ENCODE assay signal across 1 cellular context in the genomic region with DNA sequence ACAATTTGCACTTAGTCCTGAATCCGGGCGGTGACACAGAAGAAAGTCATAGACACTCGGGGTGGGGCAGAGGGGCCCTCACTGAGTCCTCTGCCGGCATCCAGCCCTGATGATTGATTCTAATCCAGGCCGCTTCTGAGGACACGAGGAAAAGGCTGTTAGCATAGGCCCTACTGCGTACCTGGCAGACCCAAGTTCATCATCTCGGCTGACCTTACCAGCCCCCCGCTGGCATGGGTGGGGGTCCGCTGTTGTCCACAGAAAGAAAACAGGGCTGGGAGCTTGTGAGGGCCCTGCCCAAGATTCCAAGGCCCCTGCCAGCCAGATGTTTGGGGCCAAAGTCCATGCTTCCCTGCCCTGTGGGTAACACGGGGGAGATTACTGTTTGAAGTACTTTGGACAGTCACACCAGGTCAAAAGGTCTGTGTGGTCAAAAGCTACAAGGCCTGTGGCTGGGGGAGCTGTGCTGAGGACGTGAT.
TF ChIP-seq lines count a peak whose summit lies in the region.

No MANE protein-coding gene starts in this region.

TF ChIP-seq in HepG2, 621 proteins besides CTCF, POLR2A, EP300 and RAD21 (continued from another document and continues in another):
- TF ChIP-seq, protein P1, sequence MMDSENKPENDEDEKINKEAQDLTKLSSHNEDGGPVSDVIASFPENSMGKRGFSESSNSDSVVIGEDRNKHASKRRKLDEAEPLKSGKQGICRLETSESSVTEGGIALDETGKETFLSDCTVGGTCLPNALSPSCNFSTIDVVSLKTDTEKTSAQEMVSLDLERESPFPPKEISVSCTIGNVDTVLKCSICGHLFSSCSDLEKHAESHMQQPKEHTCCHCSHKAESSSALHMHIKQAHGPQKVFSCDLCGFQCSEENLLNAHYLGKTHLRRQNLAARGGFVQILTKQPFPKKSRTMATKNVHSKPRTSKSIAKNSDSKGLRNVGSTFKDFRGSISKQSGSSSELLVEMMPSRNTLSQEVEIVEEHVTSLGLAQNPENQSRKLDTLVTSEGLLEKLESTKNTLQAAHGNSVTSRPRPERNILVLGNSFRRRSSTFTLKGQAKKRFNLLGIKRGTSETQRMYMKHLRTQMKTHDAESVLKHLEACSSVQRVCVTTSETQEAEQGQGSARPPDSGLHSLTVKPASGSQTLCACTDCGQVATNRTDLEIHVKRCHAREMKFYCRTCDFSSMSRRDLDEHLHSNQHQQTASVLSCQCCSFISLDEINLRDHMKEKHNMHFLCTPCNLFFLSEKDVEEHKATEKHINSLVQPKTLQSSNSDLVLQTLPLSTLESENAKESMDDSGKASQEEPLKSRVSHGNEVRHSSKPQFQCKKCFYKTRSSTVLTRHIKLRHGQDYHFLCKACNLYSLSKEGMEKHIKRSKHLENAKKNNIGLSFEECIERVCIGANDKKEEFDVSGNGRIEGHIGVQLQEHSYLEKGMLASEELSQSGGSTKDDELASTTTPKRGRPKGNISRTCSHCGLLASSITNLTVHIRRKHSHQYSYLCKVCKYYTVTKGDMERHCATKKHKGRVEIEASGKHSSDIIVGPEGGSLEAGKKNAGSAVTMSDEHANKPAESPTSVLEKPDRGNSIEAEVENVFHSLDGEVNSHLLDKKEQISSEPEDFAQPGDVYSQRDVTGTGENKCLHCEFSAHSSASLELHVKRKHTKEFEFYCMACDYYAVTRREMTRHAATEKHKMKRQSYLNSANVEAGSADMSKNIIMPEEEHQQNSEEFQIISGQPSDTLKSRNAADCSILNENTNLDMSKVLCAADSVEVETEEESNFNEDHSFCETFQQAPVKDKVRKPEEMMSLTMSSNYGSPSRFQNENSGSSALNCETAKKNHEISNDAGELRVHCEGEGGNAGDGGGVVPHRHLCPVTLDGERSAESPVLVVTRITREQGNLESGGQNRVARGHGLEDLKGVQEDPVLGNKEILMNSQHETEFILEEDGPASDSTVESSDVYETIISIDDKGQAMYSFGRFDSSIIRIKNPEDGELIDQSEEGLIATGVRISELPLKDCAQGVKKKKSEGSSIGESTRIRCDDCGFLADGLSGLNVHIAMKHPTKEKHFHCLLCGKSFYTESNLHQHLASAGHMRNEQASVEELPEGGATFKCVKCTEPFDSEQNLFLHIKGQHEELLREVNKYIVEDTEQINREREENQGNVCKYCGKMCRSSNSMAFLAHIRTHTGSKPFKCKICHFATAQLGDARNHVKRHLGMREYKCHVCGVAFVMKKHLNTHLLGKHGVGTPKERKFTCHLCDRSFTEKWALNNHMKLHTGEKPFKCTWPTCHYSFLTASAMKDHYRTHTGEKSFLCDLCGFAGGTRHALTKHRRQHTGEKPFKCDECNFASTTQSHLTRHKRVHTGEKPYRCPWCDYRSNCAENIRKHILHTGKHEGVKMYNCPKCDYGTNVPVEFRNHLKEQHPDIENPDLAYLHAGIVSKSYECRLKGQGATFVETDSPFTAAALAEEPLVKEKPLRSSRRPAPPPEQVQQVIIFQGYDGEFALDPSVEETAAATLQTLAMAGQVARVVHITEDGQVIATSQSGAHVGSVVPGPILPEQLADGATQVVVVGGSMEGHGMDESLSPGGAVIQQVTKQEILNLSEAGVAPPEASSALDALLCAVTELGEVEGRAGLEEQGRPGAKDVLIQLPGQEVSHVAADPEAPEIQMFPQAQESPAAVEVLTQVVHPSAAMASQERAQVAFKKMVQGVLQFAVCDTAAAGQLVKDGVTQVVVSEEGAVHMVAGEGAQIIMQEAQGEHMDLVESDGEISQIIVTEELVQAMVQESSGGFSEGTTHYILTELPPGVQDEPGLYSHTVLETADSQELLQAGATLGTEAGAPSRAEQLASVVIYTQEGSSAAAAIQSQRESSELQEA (CRISPR knock-in tag; IDR thresholded peaks at IDR 0.05; ENCODE audit: not compliant biosample characterization): no peak
- TF ChIP-seq ZNF3 (CRISPR knock-in tag; IDR thresholded peaks at IDR 0.05) (no peak), FLYWCH1 (CRISPR knock-in tag; IDR thresholded peaks at IDR 0.05) (no peak), FOSL1 (CRISPR knock-in tag; IDR thresholded peaks at IDR 0.05; ENCODE audit: borderline replicate concordance) (peak; percentile 45; the same call in 1 of the 2 replicates), ZNF564 (CRISPR knock-in tag; IDR thresholded peaks at IDR 0.05) (no peak), ZBTB8A (CRISPR knock-in tag; IDR thresholded peaks at IDR 0.05; ENCODE audit: borderline replicate concordance, low read depth) (no peak), ZBTB20 (CRISPR knock-in tag; IDR thresholded peaks at IDR 0.05; ENCODE audit: borderline replicate concordance, low read depth) (peak; percentile 47; the same call in 1 of the 2 replicates), SIX4 (CRISPR knock-in tag; IDR thresholded peaks at IDR 0.05) (peak; percentile 52), HMGA1 (CRISPR knock-in tag; conservative IDR thresholded peaks at IDR 0.05) (no peak), RARG (CRISPR knock-in tag; IDR thresholded peaks at IDR 0.05; ENCODE audit: low read depth) (no peak), CBX2 (IDR thresholded peaks at IDR 0.05; ENCODE audit: low read depth, low read length) (no peak), CBX2 (CRISPR knock-in tag; IDR thresholded peaks at IDR 0.05; ENCODE audit: low read depth) (no peak), AHR (CRISPR knock-in tag; IDR thresholded peaks at IDR 0.05) (0 out of 2 replicates have a peak, but pooled peaks have one; percentile 47), RFX3 (CRISPR knock-in tag; IDR thresholded peaks at IDR 0.05) (no peak), ZNF562 (CRISPR knock-in tag; IDR thresholded peaks at IDR 0.05; ENCODE audit: borderline replicate concordance) (no peak), CEBPB (IDR thresholded peaks at IDR 0.05; ENCODE audit: borderline replicate concordance, low read depth, low read length) (no peak), ZNF207 (IDR thresholded peaks at IDR 0.05; ENCODE audit: borderline replicate concordance) (no peak), ZNF572 (CRISPR knock-in tag; IDR thresholded peaks at IDR 0.05) (no peak), HNRNPLL (IDR thresholded peaks at IDR 0.05; ENCODE audit: low read depth, low read length, poor library complexity, severe bottlenecking) (no peak), CEBPG (CRISPR knock-in tag; IDR thresholded peaks at IDR 0.05) (peak; percentile 52), ZNF678 (CRISPR knock-in tag; IDR thresholded peaks at IDR 0.05) (no peak), DNMT3B (CRISPR knock-in tag; conservative IDR thresholded peaks at IDR 0.05) (no peak), NCOA5 (CRISPR knock-in tag; IDR thresholded peaks at IDR 0.05) (peak; percentile 48; the same call in 1 of the 2 replicates), ZNF350 (CRISPR knock-in tag; IDR thresholded peaks at IDR 0.05; ENCODE audit: borderline replicate concordance, low read depth) (no peak; the same call in 1 of the 2 replicates), ZNF230 (CRISPR knock-in tag; IDR thresholded peaks at IDR 0.05) (no peak), ZNF10 (CRISPR knock-in tag; IDR thresholded peaks at IDR 0.05; ENCODE audit: borderline replicate concordance, low read depth) (no peak), ZSCAN20 (CRISPR knock-in tag; IDR thresholded peaks at IDR 0.05; ENCODE audit: borderline replicate concordance) (no peak), NPAS2 (CRISPR knock-in tag; IDR thresholded peaks at IDR 0.05; ENCODE audit: borderline replicate concordance) (no peak), YY1 (IDR thresholded peaks at IDR 0.05; ENCODE audit: insufficient read depth, insufficient replicate concordance, low read depth, low read length) (no peak)
- TF ChIP-seq, protein P2, sequence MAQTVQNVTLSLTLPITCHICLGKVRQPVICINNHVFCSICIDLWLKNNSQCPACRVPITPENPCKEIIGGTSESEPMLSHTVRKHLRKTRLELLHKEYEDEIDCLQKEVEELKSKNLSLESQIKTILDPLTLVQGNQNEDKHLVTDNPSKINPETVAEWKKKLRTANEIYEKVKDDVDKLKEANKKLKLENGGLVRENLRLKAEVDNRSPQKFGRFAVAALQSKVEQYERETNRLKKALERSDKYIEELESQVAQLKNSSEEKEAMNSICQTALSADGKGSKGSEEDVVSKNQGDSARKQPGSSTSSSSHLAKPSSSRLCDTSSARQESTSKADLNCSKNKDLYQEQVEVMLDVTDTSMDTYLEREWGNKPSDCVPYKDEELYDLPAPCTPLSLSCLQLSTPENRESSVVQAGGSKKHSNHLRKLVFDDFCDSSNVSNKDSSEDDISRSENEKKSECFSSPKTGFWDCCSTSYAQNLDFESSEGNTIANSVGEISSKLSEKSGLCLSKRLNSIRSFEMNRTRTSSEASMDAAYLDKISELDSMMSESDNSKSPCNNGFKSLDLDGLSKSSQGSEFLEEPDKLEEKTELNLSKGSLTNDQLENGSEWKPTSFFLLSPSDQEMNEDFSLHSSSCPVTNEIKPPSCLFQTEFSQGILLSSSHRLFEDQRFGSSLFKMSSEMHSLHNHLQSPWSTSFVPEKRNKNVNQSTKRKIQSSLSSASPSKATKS (CRISPR knock-in tag; IDR thresholded peaks at IDR 0.05): no peak
- TF ChIP-seq, protein P3, sequence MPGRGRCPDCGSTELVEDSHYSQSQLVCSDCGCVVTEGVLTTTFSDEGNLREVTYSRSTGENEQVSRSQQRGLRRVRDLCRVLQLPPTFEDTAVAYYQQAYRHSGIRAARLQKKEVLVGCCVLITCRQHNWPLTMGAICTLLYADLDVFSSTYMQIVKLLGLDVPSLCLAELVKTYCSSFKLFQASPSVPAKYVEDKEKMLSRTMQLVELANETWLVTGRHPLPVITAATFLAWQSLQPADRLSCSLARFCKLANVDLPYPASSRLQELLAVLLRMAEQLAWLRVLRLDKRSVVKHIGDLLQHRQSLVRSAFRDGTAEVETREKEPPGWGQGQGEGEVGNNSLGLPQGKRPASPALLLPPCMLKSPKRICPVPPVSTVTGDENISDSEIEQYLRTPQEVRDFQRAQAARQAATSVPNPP (CRISPR knock-in tag; IDR thresholded peaks at IDR 0.05): peak; percentile 13; the same call in 1 of the 2 replicates
- TF ChIP-seq, protein P4, sequence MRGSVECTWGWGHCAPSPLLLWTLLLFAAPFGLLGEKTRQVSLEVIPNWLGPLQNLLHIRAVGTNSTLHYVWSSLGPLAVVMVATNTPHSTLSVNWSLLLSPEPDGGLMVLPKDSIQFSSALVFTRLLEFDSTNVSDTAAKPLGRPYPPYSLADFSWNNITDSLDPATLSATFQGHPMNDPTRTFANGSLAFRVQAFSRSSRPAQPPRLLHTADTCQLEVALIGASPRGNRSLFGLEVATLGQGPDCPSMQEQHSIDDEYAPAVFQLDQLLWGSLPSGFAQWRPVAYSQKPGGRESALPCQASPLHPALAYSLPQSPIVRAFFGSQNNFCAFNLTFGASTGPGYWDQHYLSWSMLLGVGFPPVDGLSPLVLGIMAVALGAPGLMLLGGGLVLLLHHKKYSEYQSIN (CRISPR knock-in tag; IDR thresholded peaks at IDR 0.05; ENCODE audit: borderline replicate concordance): no peak
- TF ChIP-seq, protein P5, sequence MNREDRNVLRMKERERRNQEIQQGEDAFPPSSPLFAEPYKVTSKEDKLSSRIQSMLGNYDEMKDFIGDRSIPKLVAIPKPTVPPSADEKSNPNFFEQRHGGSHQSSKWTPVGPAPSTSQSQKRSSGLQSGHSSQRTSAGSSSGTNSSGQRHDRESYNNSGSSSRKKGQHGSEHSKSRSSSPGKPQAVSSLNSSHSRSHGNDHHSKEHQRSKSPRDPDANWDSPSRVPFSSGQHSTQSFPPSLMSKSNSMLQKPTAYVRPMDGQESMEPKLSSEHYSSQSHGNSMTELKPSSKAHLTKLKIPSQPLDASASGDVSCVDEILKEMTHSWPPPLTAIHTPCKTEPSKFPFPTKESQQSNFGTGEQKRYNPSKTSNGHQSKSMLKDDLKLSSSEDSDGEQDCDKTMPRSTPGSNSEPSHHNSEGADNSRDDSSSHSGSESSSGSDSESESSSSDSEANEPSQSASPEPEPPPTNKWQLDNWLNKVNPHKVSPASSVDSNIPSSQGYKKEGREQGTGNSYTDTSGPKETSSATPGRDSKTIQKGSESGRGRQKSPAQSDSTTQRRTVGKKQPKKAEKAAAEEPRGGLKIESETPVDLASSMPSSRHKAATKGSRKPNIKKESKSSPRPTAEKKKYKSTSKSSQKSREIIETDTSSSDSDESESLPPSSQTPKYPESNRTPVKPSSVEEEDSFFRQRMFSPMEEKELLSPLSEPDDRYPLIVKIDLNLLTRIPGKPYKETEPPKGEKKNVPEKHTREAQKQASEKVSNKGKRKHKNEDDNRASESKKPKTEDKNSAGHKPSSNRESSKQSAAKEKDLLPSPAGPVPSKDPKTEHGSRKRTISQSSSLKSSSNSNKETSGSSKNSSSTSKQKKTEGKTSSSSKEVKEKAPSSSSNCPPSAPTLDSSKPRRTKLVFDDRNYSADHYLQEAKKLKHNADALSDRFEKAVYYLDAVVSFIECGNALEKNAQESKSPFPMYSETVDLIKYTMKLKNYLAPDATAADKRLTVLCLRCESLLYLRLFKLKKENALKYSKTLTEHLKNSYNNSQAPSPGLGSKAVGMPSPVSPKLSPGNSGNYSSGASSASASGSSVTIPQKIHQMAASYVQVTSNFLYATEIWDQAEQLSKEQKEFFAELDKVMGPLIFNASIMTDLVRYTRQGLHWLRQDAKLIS (CRISPR knock-in tag; IDR thresholded peaks at IDR 0.05): no peak
- TF ChIP-seq, protein P6, sequence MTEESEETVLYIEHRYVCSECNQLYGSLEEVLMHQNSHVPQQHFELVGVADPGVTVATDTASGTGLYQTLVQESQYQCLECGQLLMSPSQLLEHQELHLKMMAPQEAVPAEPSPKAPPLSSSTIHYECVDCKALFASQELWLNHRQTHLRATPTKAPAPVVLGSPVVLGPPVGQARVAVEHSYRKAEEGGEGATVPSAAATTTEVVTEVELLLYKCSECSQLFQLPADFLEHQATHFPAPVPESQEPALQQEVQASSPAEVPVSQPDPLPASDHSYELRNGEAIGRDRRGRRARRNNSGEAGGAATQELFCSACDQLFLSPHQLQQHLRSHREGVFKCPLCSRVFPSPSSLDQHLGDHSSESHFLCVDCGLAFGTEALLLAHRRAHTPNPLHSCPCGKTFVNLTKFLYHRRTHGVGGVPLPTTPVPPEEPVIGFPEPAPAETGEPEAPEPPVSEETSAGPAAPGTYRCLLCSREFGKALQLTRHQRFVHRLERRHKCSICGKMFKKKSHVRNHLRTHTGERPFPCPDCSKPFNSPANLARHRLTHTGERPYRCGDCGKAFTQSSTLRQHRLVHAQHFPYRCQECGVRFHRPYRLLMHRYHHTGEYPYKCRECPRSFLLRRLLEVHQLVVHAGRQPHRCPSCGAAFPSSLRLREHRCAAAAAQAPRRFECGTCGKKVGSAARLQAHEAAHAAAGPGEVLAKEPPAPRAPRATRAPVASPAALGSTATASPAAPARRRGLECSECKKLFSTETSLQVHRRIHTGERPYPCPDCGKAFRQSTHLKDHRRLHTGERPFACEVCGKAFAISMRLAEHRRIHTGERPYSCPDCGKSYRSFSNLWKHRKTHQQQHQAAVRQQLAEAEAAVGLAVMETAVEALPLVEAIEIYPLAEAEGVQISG (CRISPR knock-in tag; IDR thresholded peaks at IDR 0.05): peak; percentile 88
- TF ChIP-seq, protein P7, sequence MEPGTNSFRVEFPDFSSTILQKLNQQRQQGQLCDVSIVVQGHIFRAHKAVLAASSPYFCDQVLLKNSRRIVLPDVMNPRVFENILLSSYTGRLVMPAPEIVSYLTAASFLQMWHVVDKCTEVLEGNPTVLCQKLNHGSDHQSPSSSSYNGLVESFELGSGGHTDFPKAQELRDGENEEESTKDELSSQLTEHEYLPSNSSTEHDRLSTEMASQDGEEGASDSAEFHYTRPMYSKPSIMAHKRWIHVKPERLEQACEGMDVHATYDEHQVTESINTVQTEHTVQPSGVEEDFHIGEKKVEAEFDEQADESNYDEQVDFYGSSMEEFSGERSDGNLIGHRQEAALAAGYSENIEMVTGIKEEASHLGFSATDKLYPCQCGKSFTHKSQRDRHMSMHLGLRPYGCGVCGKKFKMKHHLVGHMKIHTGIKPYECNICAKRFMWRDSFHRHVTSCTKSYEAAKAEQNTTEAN (CRISPR knock-in tag; conservative IDR thresholded peaks at IDR 0.05): peak; percentile 48
- TF ChIP-seq, protein P8, sequence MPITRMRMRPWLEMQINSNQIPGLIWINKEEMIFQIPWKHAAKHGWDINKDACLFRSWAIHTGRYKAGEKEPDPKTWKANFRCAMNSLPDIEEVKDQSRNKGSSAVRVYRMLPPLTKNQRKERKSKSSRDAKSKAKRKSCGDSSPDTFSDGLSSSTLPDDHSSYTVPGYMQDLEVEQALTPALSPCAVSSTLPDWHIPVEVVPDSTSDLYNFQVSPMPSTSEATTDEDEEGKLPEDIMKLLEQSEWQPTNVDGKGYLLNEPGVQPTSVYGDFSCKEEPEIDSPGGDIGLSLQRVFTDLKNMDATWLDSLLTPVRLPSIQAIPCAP (CRISPR knock-in tag; IDR thresholded peaks at IDR 0.05; ENCODE audit: low read depth): no peak
